Comparison of ENCODE assay signal across 6 cellular contexts in genomic region chr19:43824572-43824971, GRCh38. TPM values are rescaled to one million over a fixed set of nuclear protein-coding genes. Genes with fewer than 3 reads are reported as not detected.
"Had no signal": no experiment of that assay in that cellular context is flagged by ENCODE, and none has a peak within 500 bp of the region (broad histone marks: within the 10 kb centered on the region; RNA-seq: fewer than 3 reads in every experiment).

No MANE protein-coding gene starts in this region.

RNA-seq across cellular contexts. Expression of gene LYPD5, which starts 22.3 kb away (rescaled TPM):
- total RNA-seq: activated T-helper 1 cell treated with anti-CD3 and anti-CD28 coated beads, Interleukin-12 subunit alpha, Interleukin-12 subunit beta, Interleukin-2, Interleukin-4 antibody, amounts not matched to agents 30 ng/mL and 10 ng/mL and 1 ng/mL, durations not matched to agents 14 hours and 24 hours and 36 hours; astrocyte; cardiac muscle cell; chondrocyte; LHCN-M2; SK-MEL-5 had no signal

RNA-seq across cellular contexts. Expression of gene KCNN4, which starts 43.8 kb away (rescaled TPM):
- polyA plus RNA-seq: cardiac muscle cell had no signal

RNA-seq across cellular contexts. Expression of gene ZNF404, which starts 59.2 kb away (rescaled TPM):
- total RNA-seq: SK-MEL-5 had no signal
